ENCODE assay signal across 8 cellular contexts in genomic region chr15:58987036-58987435, GRCh38. TPM values are rescaled to one million over a fixed set of nuclear protein-coding genes. Genes with fewer than 3 reads are reported as not detected.
A peak's percentile ranks its signal among the peaks of the same experiment; 100 is the strongest.
DNase-seq lines count a peak whose midpoint lies in the region; ATAC-seq and TF ChIP-seq lines count a peak whose summit lies in the region.

No MANE protein-coding gene starts in this region.

- H3K27ac ChIP-seq in Karpas-422 (ENCODE audit: low read length): no peak overlapping the region
- peak overlapping the region; percentile 88 for H3K27ac ChIP-seq in caudate nucleus (ENCODE audit: low read depth, low read length)
- peak overlapping the region; percentile 82 for H3K27ac ChIP-seq in muscle layer of duodenum (ENCODE audit: low read length)

- H3K4me2 ChIP-seq in Karpas-422 (ENCODE audit: low read depth, low read length, poor library complexity, severe bottlenecking): peak overlapping the region; percentile 96

- H3K9me2 ChIP-seq in Karpas-422 (replicated peaks; ENCODE audit: insufficient read depth, low read length): no peaks in the 10 kb centered on the region

- H4K20me1 ChIP-seq in Karpas-422 (ENCODE audit: insufficient read depth, low read depth, low read length): peaks cover 23% of the 10 kb centered on the region

- H2AFZ ChIP-seq in Karpas-422 (ENCODE audit: low read length): peak overlapping the region; percentile 73

- DNase-seq in GM06990 (ENCODE audit: extremely low read depth, insufficient read length): no peak
- DNase-seq in Karpas-422: no peak
- no peak for DNase-seq in caudate nucleus (lab: John Stamatoyannopoulos, UW)
- no peak for DNase-seq in NCI-H2196 treated with DMSO at 0.1 percent for 48 hours (lab: John Stamatoyannopoulos, UW; ENCODE audit: unreplicated experiment)

- H3K9ac ChIP-seq in Karpas-422 (ENCODE audit: low read length): peak overlapping the region; percentile 87

- H3K4me3 ChIP-seq in GM06990 (replicated peaks; ENCODE audit: low read depth, low read length) (peak overlapping the region; percentile 85), Karpas-422 (ENCODE audit: low read length) (peak overlapping the region; percentile 89), muscle layer of duodenum (ENCODE audit: low read depth in 1 of 2, low read length in 2 of 2) (peak overlapping the region; percentile 79 to 90)

- TF ChIP-seq CTCF in GM06990 (IDR thresholded peaks at IDR 0.05; ENCODE audit: insufficient read depth, low read length, poor library complexity, severe bottlenecking): no peak

- H3K36me3 ChIP-seq in GM06990 (ENCODE audit: control insufficient read depth, insufficient read depth, low read length) (no peaks in the 10 kb centered on the region), Karpas-422 (ENCODE audit: insufficient read depth, low read length) (peaks cover 9% of the 10 kb centered on the region; the same call in 1 of the 2 replicates), muscle layer of duodenum (ENCODE audit: control insufficient read depth in 1 of 2, insufficient read depth in 2 of 2, low read length in 2 of 2) (peaks cover 0 to 4% of the 10 kb centered on the region in 2 donors)

- H3K9me3 ChIP-seq in Karpas-422 (ENCODE audit: low read length) (no peaks in the 10 kb centered on the region), muscle layer of duodenum (ENCODE audit: control insufficient read depth in 1 of 2, low read length in 2 of 2) (no peaks in the 10 kb centered on the region)

- ATAC-seq in HG03521 (IDR thresholded peaks at IDR 0.05; ENCODE audit: unreplicated experiment) (no peak), HG02678 (IDR thresholded peaks at IDR 0.05; ENCODE audit: unreplicated experiment) (no peak), HG03108 (IDR thresholded peaks at IDR 0.05; ENCODE audit: unreplicated experiment) (no peak)

- peaks cover 21% of the 10 kb centered on the region for H3K4me1 ChIP-seq in Karpas-422 (ENCODE audit: low read length)
- peaks cover 0 to 11% of the 10 kb centered on the region in 2 donors for H3K4me1 ChIP-seq in muscle layer of duodenum (ENCODE audit: control insufficient read depth in 1 of 2, insufficient read depth in 2 of 2, low read length in 2 of 2)

- peaks cover 44% of the 10 kb centered on the region for H3K79me2 ChIP-seq in Karpas-422 (ENCODE audit: low read length)

- no peaks in the 10 kb centered on the region for H3K27me3 ChIP-seq in GM06990 (replicated peaks; ENCODE audit: control insufficient read depth, insufficient read depth, low read length)
- no peaks in the 10 kb centered on the region for H3K27me3 ChIP-seq in Karpas-422 (ENCODE audit: low read length)
- H3K27me3 ChIP-seq in muscle layer of duodenum (ENCODE audit: low read depth, low read length): no peaks in the 10 kb centered on the region

RNA-seq across cellular contexts. Expression of gene RNF111, which starts 0.4 kb away (rescaled TPM):
- total RNA-seq in Karpas-422 (2014; rRNA removed; shearing (Covaris generic); ENCODE audit: low replicate concordance): 26.8 and 61.0 TPM in 2 replicates

RNA-seq across cellular contexts. Expression of gene SLTM, which starts 53.6 kb away (rescaled TPM):
- 119 and 153 TPM in 2 replicates for total RNA-seq in Karpas-422 (2014; rRNA removed; shearing (Covaris generic); ENCODE audit: low replicate concordance)
